In the genomic region with DNA sequence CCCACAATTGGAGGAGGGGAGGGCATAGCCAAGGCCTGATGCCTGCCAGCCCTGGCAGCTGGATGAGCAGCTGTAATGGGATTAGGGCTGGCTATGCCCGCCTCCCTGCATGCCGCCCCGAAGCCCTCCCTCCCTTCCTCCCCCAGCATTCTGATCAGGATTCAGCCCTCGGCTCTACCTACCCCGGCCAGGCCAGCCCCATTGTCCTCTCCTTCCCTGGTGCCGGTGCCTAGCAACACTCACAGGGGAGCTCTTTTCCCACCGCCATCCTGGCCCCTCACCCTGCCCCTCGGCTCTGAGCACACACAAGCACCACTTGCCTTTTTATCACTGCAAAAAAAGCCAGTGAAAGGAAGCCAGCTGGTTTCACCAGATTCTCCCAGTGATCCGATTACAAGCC, we compare ENCODE assay signal across 15 cellular contexts.
DNase-seq lines count a peak whose midpoint lies in the region; ATAC-seq lines count a peak whose summit lies in the region.
"Had no signal": no experiment of that assay in that cellular context is flagged by ENCODE, and none has a peak within 500 bp of the region (broad histone marks: within the 10 kb centered on the region; RNA-seq: fewer than 3 reads in every experiment).

No MANE protein-coding gene starts in this region.

- peak; percentile 13 for DNase-seq in NCI-H1105 treated with DMSO at 0.1 percent for 48 hours (lab: John Stamatoyannopoulos, UW)
- DNase-seq in NCI-H1105 (lab: John Stamatoyannopoulos, UW), result no peak
- DNase-seq in NCI-H82 (lab: John Stamatoyannopoulos, UW), result peak; percentile 98
- peak in 22 of 42 donors; percentile 26 to 73 (median 46) for DNase-seq in head of caudate nucleus
- peak; percentile 30 for DNase-seq in putamen (ENCODE audit: low spot score)
- DNase-seq in DMS114 treated with DMSO at 0.1 percent for 48 hours (lab: John Stamatoyannopoulos, UW; ENCODE audit: unreplicated experiment), result no peak
- no peak for DNase-seq in germinal center (ENCODE audit: low spot score)
- DNase-seq: activated CD8-positive, alpha-beta T cell treated with anti-CD3 and anti-CD28 coated beads for 36 hours; activated naive CD8-positive, alpha-beta T cell treated with anti-CD3 and anti-CD28 coated beads, Interleukin-2, amount 50 U/mL, for 24 hours; activated T-cell treated with anti-CD3 and anti-CD28 coated beads, Interleukin-2, amount 50 U/mL, for 72 hours; left lung; NCI-H1436 treated with DMSO at 0.1 percent for 48 hours; stimulated activated naive B cell treated with anti-CD40 and anti-IgM and Interleukin-4, amounts not matched to agents 10 μg/mL and 1 μg/mL and 100 μg/mL, for 72 hours had no signal

- no peak for ATAC-seq in GM19467 (IDR thresholded peaks at IDR 0.05; ENCODE audit: unreplicated experiment)
- ATAC-seq: activated CD8-positive, alpha-beta T cell treated with anti-CD3 and anti-CD28 coated beads for 36 hours; activated naive CD8-positive, alpha-beta T cell treated with anti-CD3 and anti-CD28 coated beads, Interleukin-2, amount 50 U/mL, for 24 hours; activated T-cell treated with anti-CD3 and anti-CD28 coated beads, Interleukin-2, amount 50 U/mL, for 72 hours; K562; left lung; stimulated activated naive B cell treated with anti-CD40 and anti-IgM and Interleukin-4, amounts not matched to agents 10 μg/mL and 1 μg/mL and 100 μg/mL, for 72 hours had no signal

- intact Hi-C loops in head of caudate nucleus (cut with DNase I), result no loop called here

Comparison
In these comparisons a context has a peak if more than half of its experiments do, and no peak if none do; other contexts are left out.
1. DNase-seq: peak in NCI-H1105 treated with DMSO at 0.1 percent for 48 hours (single experiment), NCI-H82 (single experiment), head of caudate nucleus (22 of 42) and putamen (single experiment); none in NCI-H1105 (single experiment), DMS114 treated with DMSO at 0.1 percent for 48 hours (single experiment) and germinal center (single experiment).